ENCODE assay signal across 1 cellular context in the genomic region with DNA sequence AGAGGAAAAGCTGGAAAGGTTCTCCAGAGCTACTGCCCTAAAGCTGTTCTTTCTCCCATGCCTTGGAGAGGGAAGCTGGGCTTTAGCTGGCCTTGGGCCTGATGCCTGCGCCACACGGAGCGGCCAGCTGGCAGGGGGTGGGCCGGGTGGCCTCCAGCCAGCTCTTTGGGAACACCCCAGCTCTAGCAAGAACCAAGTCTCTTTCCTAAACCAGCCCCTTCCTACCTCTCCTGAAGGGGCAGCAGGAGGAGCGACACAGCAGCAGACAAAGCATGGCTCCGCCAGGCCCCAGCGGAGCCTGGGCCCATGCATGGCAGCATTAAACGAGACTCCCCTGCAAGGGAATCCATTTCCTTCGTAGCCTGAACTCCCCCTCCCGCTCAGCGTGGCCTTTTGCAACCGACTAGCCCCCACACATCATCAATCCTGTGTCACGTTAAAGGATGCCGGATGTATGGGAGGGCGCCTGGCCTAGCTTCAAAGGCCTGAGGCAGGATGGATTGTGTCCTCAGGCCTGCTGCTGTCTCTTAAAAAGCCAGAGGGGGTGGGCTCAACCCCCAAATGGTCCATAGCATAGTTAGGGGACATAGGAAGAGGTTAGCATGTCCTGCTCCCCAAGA.
TF ChIP-seq lines count a peak whose summit lies in the region.

No MANE protein-coding gene starts in this region.

TF ChIP-seq in HepG2, 621 proteins besides CTCF, POLR2A, EP300 and RAD21:
- TF ChIP-seq CHD4 (IDR thresholded peaks at IDR 0.05; ENCODE audit: borderline replicate concordance, low read length) (no peak), SIX4 (CRISPR knock-in tag; IDR thresholded peaks at IDR 0.05) (no peak), ZNF235 (CRISPR knock-in tag; IDR thresholded peaks at IDR 0.05; ENCODE audit: borderline replicate concordance) (no peak), SIN3B (IDR thresholded peaks at IDR 0.05; ENCODE audit: low read length) (no peak), GATAD2A (CRISPR knock-in tag; IDR thresholded peaks at IDR 0.05) (no peak), ZBTB42 (CRISPR knock-in tag; IDR thresholded peaks at IDR 0.05) (no peak), KLF13 (CRISPR knock-in tag; IDR thresholded peaks at IDR 0.05) (no peak), ONECUT2 (CRISPR knock-in tag; IDR thresholded peaks at IDR 0.05) (no peak), ZBTB1 (CRISPR knock-in tag; IDR thresholded peaks at IDR 0.05; ENCODE audit: borderline replicate concordance) (no peak)
- TF ChIP-seq, protein P1, sequence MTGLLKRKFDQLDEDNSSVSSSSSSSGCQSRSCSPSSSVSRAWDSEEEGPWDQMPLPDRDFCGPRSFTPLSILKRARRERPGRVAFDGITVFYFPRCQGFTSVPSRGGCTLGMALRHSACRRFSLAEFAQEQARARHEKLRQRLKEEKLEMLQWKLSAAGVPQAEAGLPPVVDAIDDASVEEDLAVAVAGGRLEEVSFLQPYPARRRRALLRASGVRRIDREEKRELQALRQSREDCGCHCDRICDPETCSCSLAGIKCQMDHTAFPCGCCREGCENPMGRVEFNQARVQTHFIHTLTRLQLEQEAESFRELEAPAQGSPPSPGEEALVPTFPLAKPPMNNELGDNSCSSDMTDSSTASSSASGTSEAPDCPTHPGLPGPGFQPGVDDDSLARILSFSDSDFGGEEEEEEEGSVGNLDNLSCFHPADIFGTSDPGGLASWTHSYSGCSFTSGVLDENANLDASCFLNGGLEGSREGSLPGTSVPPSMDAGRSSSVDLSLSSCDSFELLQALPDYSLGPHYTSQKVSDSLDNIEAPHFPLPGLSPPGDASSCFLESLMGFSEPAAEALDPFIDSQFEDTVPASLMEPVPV (CRISPR knock-in tag; IDR thresholded peaks at IDR 0.05) = no peak
- TF ChIP-seq, protein P2, sequence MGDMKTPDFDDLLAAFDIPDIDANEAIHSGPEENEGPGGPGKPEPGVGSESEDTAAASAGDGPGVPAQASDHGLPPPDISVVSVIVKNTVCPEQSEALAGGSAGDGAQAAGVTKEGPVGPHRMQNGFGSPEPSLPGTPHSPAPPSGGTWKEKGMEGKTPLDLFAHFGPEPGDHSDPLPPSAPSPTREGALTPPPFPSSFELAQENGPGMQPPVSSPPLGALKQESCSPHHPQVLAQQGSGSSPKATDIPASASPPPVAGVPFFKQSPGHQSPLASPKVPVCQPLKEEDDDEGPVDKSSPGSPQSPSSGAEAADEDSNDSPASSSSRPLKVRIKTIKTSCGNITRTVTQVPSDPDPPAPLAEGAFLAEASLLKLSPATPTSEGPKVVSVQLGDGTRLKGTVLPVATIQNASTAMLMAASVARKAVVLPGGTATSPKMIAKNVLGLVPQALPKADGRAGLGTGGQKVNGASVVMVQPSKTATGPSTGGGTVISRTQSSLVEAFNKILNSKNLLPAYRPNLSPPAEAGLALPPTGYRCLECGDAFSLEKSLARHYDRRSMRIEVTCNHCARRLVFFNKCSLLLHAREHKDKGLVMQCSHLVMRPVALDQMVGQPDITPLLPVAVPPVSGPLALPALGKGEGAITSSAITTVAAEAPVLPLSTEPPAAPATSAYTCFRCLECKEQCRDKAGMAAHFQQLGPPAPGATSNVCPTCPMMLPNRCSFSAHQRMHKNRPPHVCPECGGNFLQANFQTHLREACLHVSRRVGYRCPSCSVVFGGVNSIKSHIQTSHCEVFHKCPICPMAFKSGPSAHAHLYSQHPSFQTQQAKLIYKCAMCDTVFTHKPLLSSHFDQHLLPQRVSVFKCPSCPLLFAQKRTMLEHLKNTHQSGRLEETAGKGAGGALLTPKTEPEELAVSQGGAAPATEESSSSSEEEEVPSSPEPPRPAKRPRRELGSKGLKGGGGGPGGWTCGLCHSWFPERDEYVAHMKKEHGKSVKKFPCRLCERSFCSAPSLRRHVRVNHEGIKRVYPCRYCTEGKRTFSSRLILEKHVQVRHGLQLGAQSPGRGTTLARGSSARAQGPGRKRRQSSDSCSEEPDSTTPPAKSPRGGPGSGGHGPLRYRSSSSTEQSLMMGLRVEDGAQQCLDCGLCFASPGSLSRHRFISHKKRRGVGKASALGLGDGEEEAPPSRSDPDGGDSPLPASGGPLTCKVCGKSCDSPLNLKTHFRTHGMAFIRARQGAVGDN (CRISPR knock-in tag; IDR thresholded peaks at IDR 0.05) = no peak; the same call in 1 of the 2 replicates
- TF ChIP-seq, protein P3, sequence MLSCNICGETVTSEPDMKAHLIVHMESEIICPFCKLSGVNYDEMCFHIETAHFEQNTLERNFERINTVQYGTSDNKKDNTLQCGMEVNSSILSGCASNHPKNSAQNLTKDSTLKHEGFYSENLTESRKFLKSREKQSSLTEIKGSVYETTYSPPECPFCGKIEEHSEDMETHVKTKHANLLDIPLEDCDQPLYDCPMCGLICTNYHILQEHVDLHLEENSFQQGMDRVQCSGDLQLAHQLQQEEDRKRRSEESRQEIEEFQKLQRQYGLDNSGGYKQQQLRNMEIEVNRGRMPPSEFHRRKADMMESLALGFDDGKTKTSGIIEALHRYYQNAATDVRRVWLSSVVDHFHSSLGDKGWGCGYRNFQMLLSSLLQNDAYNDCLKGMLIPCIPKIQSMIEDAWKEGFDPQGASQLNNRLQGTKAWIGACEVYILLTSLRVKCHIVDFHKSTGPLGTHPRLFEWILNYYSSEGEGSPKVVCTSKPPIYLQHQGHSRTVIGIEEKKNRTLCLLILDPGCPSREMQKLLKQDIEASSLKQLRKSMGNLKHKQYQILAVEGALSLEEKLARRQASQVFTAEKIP (CRISPR knock-in tag; IDR thresholded peaks at IDR 0.05; ENCODE audit: borderline replicate concordance) = no peak
- TF ChIP-seq, protein P4, sequence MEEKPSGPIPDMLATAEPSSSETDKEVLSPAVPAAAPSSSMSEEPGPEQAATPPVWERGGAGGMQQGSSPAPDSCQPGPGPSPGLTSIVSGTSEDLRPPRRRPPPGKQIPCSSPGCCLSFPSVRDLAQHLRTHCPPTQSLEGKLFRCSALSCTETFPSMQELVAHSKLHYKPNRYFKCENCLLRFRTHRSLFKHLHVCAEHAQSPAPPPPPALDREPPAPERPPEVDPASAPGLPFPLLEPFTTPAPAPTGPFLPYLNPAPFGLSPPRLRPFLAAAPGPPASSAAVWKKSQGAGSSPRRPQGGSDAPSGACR (CRISPR knock-in tag; IDR thresholded peaks at IDR 0.05) = no peak
- TF ChIP-seq, protein P5, sequence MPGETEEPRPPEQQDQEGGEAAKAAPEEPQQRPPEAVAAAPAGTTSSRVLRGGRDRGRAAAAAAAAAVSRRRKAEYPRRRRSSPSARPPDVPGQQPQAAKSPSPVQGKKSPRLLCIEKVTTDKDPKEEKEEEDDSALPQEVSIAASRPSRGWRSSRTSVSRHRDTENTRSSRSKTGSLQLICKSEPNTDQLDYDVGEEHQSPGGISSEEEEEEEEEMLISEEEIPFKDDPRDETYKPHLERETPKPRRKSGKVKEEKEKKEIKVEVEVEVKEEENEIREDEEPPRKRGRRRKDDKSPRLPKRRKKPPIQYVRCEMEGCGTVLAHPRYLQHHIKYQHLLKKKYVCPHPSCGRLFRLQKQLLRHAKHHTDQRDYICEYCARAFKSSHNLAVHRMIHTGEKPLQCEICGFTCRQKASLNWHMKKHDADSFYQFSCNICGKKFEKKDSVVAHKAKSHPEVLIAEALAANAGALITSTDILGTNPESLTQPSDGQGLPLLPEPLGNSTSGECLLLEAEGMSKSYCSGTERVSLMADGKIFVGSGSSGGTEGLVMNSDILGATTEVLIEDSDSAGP (CRISPR knock-in tag; IDR thresholded peaks at IDR 0.05; ENCODE audit: borderline replicate concordance) = no peak
